ENCODE assay signal across 12 cellular contexts in the genomic region with DNA sequence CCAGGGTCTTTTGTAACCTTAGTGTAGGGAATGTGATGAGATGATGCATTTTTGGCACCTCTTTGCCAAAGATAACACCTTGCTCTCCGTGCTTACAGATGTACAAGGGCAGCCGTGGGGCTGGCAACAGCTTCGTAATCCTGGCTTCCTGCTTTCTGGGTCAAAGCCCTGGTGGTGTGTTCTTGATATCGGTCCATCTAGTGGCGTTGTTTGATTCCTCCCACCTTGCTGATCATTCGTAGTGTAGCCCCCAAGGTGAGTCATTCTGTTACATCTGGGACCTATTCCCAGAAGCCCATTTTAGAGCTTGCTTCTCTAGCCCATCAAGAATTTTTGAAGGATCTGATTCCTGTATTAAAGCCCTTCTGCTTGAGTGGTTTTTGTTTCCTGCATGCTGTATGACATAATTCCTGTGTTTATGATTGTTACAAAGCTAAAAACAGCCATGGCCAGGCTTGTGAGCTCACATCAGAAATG. TPM values are rescaled to one million over a fixed set of nuclear protein-coding genes. Genes with fewer than 3 reads are reported as not detected.
A peak's percentile ranks its signal among the peaks of the same experiment; 100 is the strongest.
DNase-seq lines count a peak whose midpoint lies in the region; ATAC-seq and TF ChIP-seq lines count a peak whose summit lies in the region.
"Had no signal": no experiment of that assay in that cellular context is flagged by ENCODE, and none has a peak within 500 bp of the region (broad histone marks: within the 10 kb centered on the region; RNA-seq: fewer than 3 reads in every experiment).

No MANE protein-coding gene starts in this region.

- CTCF ChIA-PET in A673 (lab: Charles Lee), result no interaction called here

- TF ChIP-seq CTCF in tibial nerve (IDR thresholded peaks at IDR 0.05), result no peak
- no peak for TF ChIP-seq CTCF in A673 (conservative IDR thresholded peaks at IDR 0.05; ENCODE audit: low read depth, low read length)
- TF ChIP-seq CTCF in BE2C (IDR thresholded peaks at IDR 0.05; ENCODE audit: low read depth, low read length), result no peak

- peaks cover 6% of the 10 kb centered on the region for H3K36me3 Mint-ChIP-seq in activated T-cell treated with anti-CD3 and anti-CD28 coated beads, Interleukin-2, amount 50 U/mL, for 24 hours (ENCODE audit: low read depth)
- H3K36me3 Mint-ChIP-seq in activated T-helper 17 cell treated with anti-CD3 and anti-CD28 coated beads, Interleukin-2, amount 50 U/mL, for 72 hours (ENCODE audit: low read depth), result peaks cover under 1% of the 10 kb centered on the region

- no TSS peak for BruUV-seq in A673 (replicated peaks; lab: Mats Ljungman, UMichigan)

- H3K27me3 ChIP-seq in tibial nerve, result no peaks in the 10 kb centered on the region
- no peaks in the 10 kb centered on the region for H3K27me3 ChIP-seq in A673 (replicated peaks; ENCODE audit: insufficient read depth, low read depth, low read length, poor library complexity)
- peaks cover 19% of the 10 kb centered on the region for H3K27me3 ChIP-seq in BE2C

- H3K4me3 ChIP-seq in tibial nerve, result no peak overlapping the region
- no peak overlapping the region for H3K4me3 ChIP-seq in A673 (ENCODE audit: low read depth, low read length, poor library complexity, severe bottlenecking)
- H3K4me3 ChIP-seq in BE2C (ENCODE audit: low read depth, low read length), result no peak overlapping the region

- TF ChIP-seq EP300 in tibial nerve (IDR thresholded peaks at IDR 0.05), result no peak

- H3K4me1 ChIP-seq in tibial nerve (peaks cover 0 to 8% (median 4%) of the 10 kb centered on the region in 4 donors), A673 (ENCODE audit: insufficient read depth, low read length, poor library complexity, severe bottlenecking) (peaks cover 14% of the 10 kb centered on the region), BE2C (peaks cover 12% of the 10 kb centered on the region)

- peak overlapping the region in 3 of 4 donors; percentile 10 to 48 (median 15) for H3K27ac ChIP-seq in tibial nerve
- H3K27ac ChIP-seq in A673 (ENCODE audit: low read depth, low read length, poor library complexity, severe bottlenecking), result no peak overlapping the region
- H3K27ac ChIP-seq: VCaP had no signal

- intact Hi-C loops in A673 (cut with micrococcal nuclease; ENCODE audit: unreplicated experiment), result no loop called here

- ATAC-seq in activated T-helper 17 cell treated with anti-CD3 and anti-CD28 coated beads, Interleukin-2, amount 50 U/mL, for 72 hours (replicated peaks), result no peak

- peaks cover 65% of the 10 kb centered on the region for H3K4me1 Mint-ChIP-seq in activated T-cell treated with anti-CD3 and anti-CD28 coated beads, Interleukin-2, amount 50 U/mL, for 24 hours (ENCODE audit: low read depth)
- peaks cover 29% of the 10 kb centered on the region for H3K4me1 Mint-ChIP-seq in activated T-helper 17 cell treated with anti-CD3 and anti-CD28 coated beads, Interleukin-2, amount 50 U/mL, for 72 hours

- no peak for TF ChIP-seq POLR2A in tibial nerve (IDR thresholded peaks at IDR 0.05)

- H3K36me3 ChIP-seq in tibial nerve (no peaks in the 10 kb centered on the region), A673 (ENCODE audit: insufficient read depth, low read length, poor library complexity, severe bottlenecking) (no peaks in the 10 kb centered on the region), BE2C (no peaks in the 10 kb centered on the region)

- peak overlapping the region; percentile 85 for H3K4me3 Mint-ChIP-seq in activated T-cell treated with anti-CD3 and anti-CD28 coated beads, Interleukin-2, amount 50 U/mL, for 24 hours
- H3K4me3 Mint-ChIP-seq in activated T-helper 17 cell treated with anti-CD3 and anti-CD28 coated beads, Interleukin-2, amount 50 U/mL, for 72 hours, result peak overlapping the region; percentile 75

- WGBS in tibial nerve, 2 donors, result 66 to 73% methylated on average over 6 of the region's 6 CpGs

- DNase-seq in activated T-cell treated with anti-CD3 and anti-CD28 coated beads, Interleukin-2, amount 50 U/mL, for 24 hours, result no peak
- no peak for DNase-seq in activated T-cell treated with anti-CD3 and anti-CD28 coated beads, Interleukin-2, amount 50 U/mL, for 48 hours
- DNase-seq in left kidney (ENCODE audit: low read depth, low spot score) (peak; percentile 31), tibial nerve (ENCODE audit: low spot score in 2 of 2) (no peak), A673 (ENCODE audit: low spot score) (no peak), BE2C (no peak), DMS153 (lab: John Stamatoyannopoulos, UW) (no peak)
- DNase-seq: NCI-H526, occipital lobe had no signal

- peak overlapping the region; percentile 86 for H3K27ac Mint-ChIP-seq in activated T-cell treated with anti-CD3 and anti-CD28 coated beads, Interleukin-2, amount 50 U/mL, for 24 hours
- H3K27ac Mint-ChIP-seq in activated T-helper 17 cell treated with anti-CD3 and anti-CD28 coated beads, Interleukin-2, amount 50 U/mL, for 72 hours, result peak overlapping the region; percentile 92

- POLR2A ChIA-PET in A673 (lab: Charles Lee; ENCODE audit: low non-redundant PET), result no interaction called here

- H3K9me3 Mint-ChIP-seq in activated T-cell treated with anti-CD3 and anti-CD28 coated beads, Interleukin-2, amount 50 U/mL, for 24 hours, result no peaks in the 10 kb centered on the region
- peaks cover 3% of the 10 kb centered on the region for H3K9me3 Mint-ChIP-seq in activated T-helper 17 cell treated with anti-CD3 and anti-CD28 coated beads, Interleukin-2, amount 50 U/mL, for 72 hours

- no peaks in the 10 kb centered on the region for H3K27me3 Mint-ChIP-seq in activated T-cell treated with anti-CD3 and anti-CD28 coated beads, Interleukin-2, amount 50 U/mL, for 24 hours
- H3K27me3 Mint-ChIP-seq in activated T-helper 17 cell treated with anti-CD3 and anti-CD28 coated beads, Interleukin-2, amount 50 U/mL, for 72 hours, result no peaks in the 10 kb centered on the region

- H3K9me3 ChIP-seq in tibial nerve (no peaks in the 10 kb centered on the region), A673 (ENCODE audit: low read depth, low read length, poor library complexity, severe bottlenecking) (no peaks in the 10 kb centered on the region), BE2C (no peaks in the 10 kb centered on the region)

RNA-seq across cellular contexts. Expression of gene CCT8, which starts 7.0 kb away (rescaled TPM):
- total RNA-seq in activated T-helper 17 cell treated with anti-CD3 and anti-CD28 coated beads, Interleukin-2, amount 50 U/mL, for 72 hours, result 100 to 1,000 TPM; 333 to 405 TPM
- 10 to 100 TPM; 49.6 to 90.0 (median 63.5) TPM for total RNA-seq in tibial nerve
- total RNA-seq in A673 (2021), result 397 and 415 TPM in 2 replicates
- 211 TPM for polyA plus RNA-seq in BE2C (2012; ENCODE audit: insufficient read depth, insufficient read length, low read depth)

RNA-seq across cellular contexts. Expression of gene MAP3K7CL, which starts 50.0 kb away (rescaled TPM):
- 1 to 10 TPM; 3.2 to 9.5 TPM for total RNA-seq in activated T-helper 17 cell treated with anti-CD3 and anti-CD28 coated beads, Interleukin-2, amount 50 U/mL, for 72 hours
- total RNA-seq in tibial nerve (1 to 10 TPM; 2.8 to 9.2 (median 5.4) TPM), A673 (2021) (2.2 and 3.1 TPM in 2 replicates)
- 0.39 TPM for polyA plus RNA-seq in BE2C (2012; ENCODE audit: insufficient read depth, insufficient read length, low read depth)
- total RNA-seq: H1 had no signal
- polyA plus RNA-seq: H1 had no signal

RNA-seq across cellular contexts. Expression of gene USP16, which starts 56.0 kb away (rescaled TPM):
- total RNA-seq in activated T-helper 17 cell treated with anti-CD3 and anti-CD28 coated beads, Interleukin-2, amount 50 U/mL, for 72 hours, result 10 to 100 TPM; 37.8 to 47.6 TPM
- total RNA-seq in tibial nerve, result 10 to 100 TPM; 29.2 to 43.1 (median 33.8) TPM
- total RNA-seq in A673 (2021), result 40.6 and 41.6 TPM in 2 replicates
- 37.4 TPM for polyA plus RNA-seq in BE2C (2012; ENCODE audit: insufficient read depth, insufficient read length, low read depth)
